Comparison of ENCODE assay signal across 8 cellular contexts in genomic region chr17:40111221-40112128, GRCh38. TPM values are rescaled to one million over a fixed set of nuclear protein-coding genes. Genes with fewer than 3 reads are reported as not detected.
DNase-seq lines count a peak whose midpoint lies in the region; ATAC-seq and TF ChIP-seq lines count a peak whose summit lies in the region.

No MANE protein-coding gene starts in this region.

- no peaks in the 10 kb centered on the region for H3K27me3 Mint-ChIP-seq in natural killer cell treated with Interleukin-12 subunit alpha and Interleukin-12 subunit beta and Interleukin-15 and Interleukin-18, amount 100 ng/mL, for 72 hours

- peak overlapping the region; percentile 94 to 98 for H3K27ac ChIP-seq in tibial artery

- intact Hi-C loops in tibial artery (cut with DNase I; ENCODE audit: low total_unique reads) = loop anchor here (5.0 kb wide), 2 partner anchors 49 to 56 kb away; partner anchors contain the start of gene THRA

- no peaks in the 10 kb centered on the region for H3K9me3 ChIP-seq in MG63
- H3K9me3 ChIP-seq in tibial artery = no peaks in the 10 kb centered on the region

- H3K4me3 ChIP-seq in MG63 (peak overlapping the region; percentile 7), fibroblast of the aortic adventitia (ENCODE audit: low read depth, low read length) (peak overlapping the region; percentile 48), tibial artery (peak overlapping the region; percentile 2 to 26)

- H3K27me3 ChIP-seq in MG63 (no peaks in the 10 kb centered on the region), tibial artery (no peaks in the 10 kb centered on the region)

- no peaks in the 10 kb centered on the region for H3K36me3 ChIP-seq in MG63
- no peaks in the 10 kb centered on the region for H3K36me3 ChIP-seq in tibial artery

- no peaks in the 10 kb centered on the region for H3K9me3 Mint-ChIP-seq in natural killer cell treated with Interleukin-12 subunit alpha and Interleukin-12 subunit beta and Interleukin-15 and Interleukin-18, amount 100 ng/mL, for 72 hours

- no peaks in the 10 kb centered on the region for H3K36me3 Mint-ChIP-seq in natural killer cell treated with Interleukin-12 subunit alpha and Interleukin-12 subunit beta and Interleukin-15 and Interleukin-18, amount 100 ng/mL, for 72 hours

- peak overlapping the region; percentile 89 for H3K4me3 Mint-ChIP-seq in natural killer cell treated with Interleukin-12 subunit alpha and Interleukin-12 subunit beta and Interleukin-15 and Interleukin-18, amount 100 ng/mL, for 72 hours

- ATAC-seq in natural killer cell treated with Interleukin-12 subunit alpha and Interleukin-12 subunit beta and Interleukin-15 and Interleukin-18, amount 100 ng/mL, for 72 hours = peak; percentile 73 to 78

- H3K4me1 ChIP-seq in tibial artery = peaks cover 11 to 87% (median 80%) of the 10 kb centered on the region in 4 donors

- peak; percentile 82 for TF ChIP-seq CTCF in fibroblast of the aortic adventitia (IDR thresholded peaks at IDR 0.05; ENCODE audit: insufficient read depth, low read length)
- TF ChIP-seq CTCF in tibial artery (IDR thresholded peaks at IDR 0.05) = peak; percentile 80 to 90

- peaks cover 56 to 67% of the 10 kb centered on the region in 2 donors for H3K4me1 Mint-ChIP-seq in natural killer cell treated with Interleukin-12 subunit alpha and Interleukin-12 subunit beta and Interleukin-15 and Interleukin-18, amount 100 ng/mL, for 72 hours (ENCODE audit: low read depth in 2 of 2)

- peak overlapping the region; percentile 76 to 80 for H3K27ac Mint-ChIP-seq in natural killer cell treated with Interleukin-12 subunit alpha and Interleukin-12 subunit beta and Interleukin-15 and Interleukin-18, amount 100 ng/mL, for 72 hours

- peak; percentile 94 for DNase-seq in Ammon's horn (ENCODE audit: low spot score)
- DNase-seq in GM19240 (ENCODE audit: insufficient read length, low spot score) = peak; percentile 75
- DNase-seq in MG63 = peak; percentile 94
- peak; percentile 95 for DNase-seq in RKO (ENCODE audit: low spot score)
- DNase-seq in activated effector memory CD4-positive, alpha-beta T cell treated with anti-CD3 and anti-CD28 coated beads, Interleukin-2, amount 50 U/mL, for 16 hours = peak; percentile 89
- peak; percentile 100 for DNase-seq in fibroblast of the aortic adventitia (ENCODE audit: low read depth)
- peak; percentile 81 for DNase-seq in natural killer cell treated with Interleukin-12 subunit alpha and Interleukin-12 subunit beta and Interleukin-15 and Interleukin-18, amount 100 ng/mL, for 72 hours (ENCODE audit: low spot score)
- DNase-seq in tibial artery = peak; percentile 96 to 98

RNA-seq across cellular contexts. Expression of gene MSL1, which starts 10.3 kb away (rescaled TPM):
- total RNA-seq in MG63 (2014; rRNA removed; shearing (Covaris generic); ENCODE audit: low replicate concordance) = 44.9 and 53.4 TPM in 2 replicates
- 64.1 and 162 TPM in 2 replicates for total RNA-seq in fibroblast of the aortic adventitia (ENCODE audit: low replicate concordance)
- total RNA-seq in natural killer cell treated with Interleukin-12 subunit alpha and Interleukin-12 subunit beta and Interleukin-15 and Interleukin-18, amount 100 ng/mL, for 72 hours = 100 to 1,000 TPM in 1 of 2 donors, 10 to 100 TPM in 1; 79.8 to 102 TPM

RNA-seq across cellular contexts. Expression of gene NR1D1, which starts 11.1 kb away (rescaled TPM):
- 0.07 and 1.3 TPM in 2 replicates for total RNA-seq in MG63 (2014; rRNA removed; shearing (Covaris generic); ENCODE audit: low replicate concordance)
- 2.8 and 6.5 TPM in 2 replicates for total RNA-seq in fibroblast of the aortic adventitia (ENCODE audit: low replicate concordance)
- 1 to 10 TPM; 1.4 to 5.4 TPM for total RNA-seq in natural killer cell treated with Interleukin-12 subunit alpha and Interleukin-12 subunit beta and Interleukin-15 and Interleukin-18, amount 100 ng/mL, for 72 hours

RNA-seq across cellular contexts. Expression of gene CASC3, which starts 28.9 kb away (rescaled TPM):
- total RNA-seq in MG63 (2014; rRNA removed; shearing (Covaris generic); ENCODE audit: low replicate concordance) = 50.2 and 63.6 TPM in 2 replicates
- 53.3 and 83.6 TPM in 2 replicates for total RNA-seq in fibroblast of the aortic adventitia (ENCODE audit: low replicate concordance)
- total RNA-seq in natural killer cell treated with Interleukin-12 subunit alpha and Interleukin-12 subunit beta and Interleukin-15 and Interleukin-18, amount 100 ng/mL, for 72 hours = 100 to 1,000 TPM in 1 of 2 donors, 10 to 100 TPM in 1; 83.1 to 101 TPM

RNA-seq across cellular contexts. Expression of gene THRA, which starts 48.7 kb away (rescaled TPM):
- total RNA-seq in MG63 (2014; rRNA removed; shearing (Covaris generic); ENCODE audit: low replicate concordance) = 11.5 and 18.1 TPM in 2 replicates
- total RNA-seq in fibroblast of the aortic adventitia (ENCODE audit: low replicate concordance) = 23.0 and 26.0 TPM in 2 replicates
- 10 to 100 TPM in 1 of 2 donors, 1 to 10 TPM in 1; 4.9 to 10.9 TPM for total RNA-seq in natural killer cell treated with Interleukin-12 subunit alpha and Interleukin-12 subunit beta and Interleukin-15 and Interleukin-18, amount 100 ng/mL, for 72 hours

RNA-seq across cellular contexts. Expression of gene MED24, which starts 57.3 kb away (rescaled TPM):
- 83.1 and 96.3 TPM in 2 replicates for total RNA-seq in MG63 (2014; rRNA removed; shearing (Covaris generic); ENCODE audit: low replicate concordance)
- total RNA-seq in fibroblast of the aortic adventitia (ENCODE audit: low replicate concordance) = 42.8 and 68.1 TPM in 2 replicates
- 100 to 1,000 TPM in 1 of 2 donors, 10 to 100 TPM in 1; 91.5 to 147 TPM for total RNA-seq in natural killer cell treated with Interleukin-12 subunit alpha and Interleukin-12 subunit beta and Interleukin-15 and Interleukin-18, amount 100 ng/mL, for 72 hours

Comparison
In these comparisons a context has a peak if more than half of its experiments do, and no peak if none do; other contexts are left out.
1. Peak in every context shown above with its lines: DNase-seq, ATAC-seq, H3K4me3 ChIP-seq and H3K27ac ChIP-seq.